In genomic region chr12:95858451-95859343, GRCh38 we compare ENCODE assay signal across 8 cellular contexts. TPM values are rescaled to one million over a fixed set of nuclear protein-coding genes. Genes with fewer than 3 reads are reported as not detected.
DNase-seq lines count a peak whose midpoint lies in the region; ATAC-seq and TF ChIP-seq lines count a peak whose summit lies in the region.

SNRPF (plus strand) TSS chr12:95858952; CDS start chr12:95859074, 122 bp downstream.

- no peaks in the 10 kb centered on the region for H3K36me3 ChIP-seq in mucosa of descending colon (ENCODE audit: low read depth)

- peaks cover 15% of the 10 kb centered on the region for H3K4me1 ChIP-seq in mucosa of descending colon (ENCODE audit: low read depth)

- DNase-seq in DMS53 treated with DMSO at 0.1 percent for 48 hours (lab: John Stamatoyannopoulos, UW; ENCODE audit: unreplicated experiment) (peak; percentile 97), OCI-M2 (lab: John Stamatoyannopoulos, UW; ENCODE audit: unreplicated experiment) (peak; percentile 57), activated T-cell treated with anti-CD3 and anti-CD28 coated beads for 4 hours (peak; percentile 89), epithelial cell of proximal tubule (ENCODE audit: low read depth) (peak; percentile 84), mucosa of descending colon (peak; percentile 94 to 97 (median 97))
- DNase-seq in stimulated activated CD8-positive, alpha-beta memory T cell treated with anti-CD3 and anti-CD28 coated beads, Interleukin-4, amount 100 ng/mL, for 24 hours (ENCODE audit: low read depth), result peak; percentile 86

- intact Hi-C loops in mucosa of descending colon (cut with DNase I, micrococcal nuclease), result no loop called here

- TF ChIP-seq RAD21 in Ishikawa (IDR thresholded peaks at IDR 0.05; ENCODE audit: low read depth), result no peak

- H3K9me3 ChIP-seq in mucosa of descending colon, result no peaks in the 10 kb centered on the region

- no peak; the same call in 1 of the 2 replicates for TF ChIP-seq EP300 in Ishikawa (IDR thresholded peaks at IDR 0.05; ENCODE audit: borderline replicate concordance)

- TF ChIP-seq CTCF in epithelial cell of proximal tubule (conservative IDR thresholded peaks at IDR 0.05; ENCODE audit: low read depth, low read length), result peak; percentile 11
- TF ChIP-seq CTCF in mucosa of descending colon (IDR thresholded peaks at IDR 0.05), result no peak

- peak; percentile 100 for ATAC-seq in GM21619 (IDR thresholded peaks at IDR 0.05; ENCODE audit: unreplicated experiment)
- ATAC-seq in mucosa of descending colon, result peak; percentile 100

- H3K4me3 ChIP-seq in epithelial cell of proximal tubule (ENCODE audit: low read depth, low read length) (peak within 1 kb of the TSS; percentile 69), mucosa of descending colon (peak within 1 kb of the TSS; percentile 52)

TF ChIP-seq in Ishikawa, 13 proteins besides CTCF, POLR2A, EP300 and RAD21:
- TF ChIP-seq, protein P1, sequence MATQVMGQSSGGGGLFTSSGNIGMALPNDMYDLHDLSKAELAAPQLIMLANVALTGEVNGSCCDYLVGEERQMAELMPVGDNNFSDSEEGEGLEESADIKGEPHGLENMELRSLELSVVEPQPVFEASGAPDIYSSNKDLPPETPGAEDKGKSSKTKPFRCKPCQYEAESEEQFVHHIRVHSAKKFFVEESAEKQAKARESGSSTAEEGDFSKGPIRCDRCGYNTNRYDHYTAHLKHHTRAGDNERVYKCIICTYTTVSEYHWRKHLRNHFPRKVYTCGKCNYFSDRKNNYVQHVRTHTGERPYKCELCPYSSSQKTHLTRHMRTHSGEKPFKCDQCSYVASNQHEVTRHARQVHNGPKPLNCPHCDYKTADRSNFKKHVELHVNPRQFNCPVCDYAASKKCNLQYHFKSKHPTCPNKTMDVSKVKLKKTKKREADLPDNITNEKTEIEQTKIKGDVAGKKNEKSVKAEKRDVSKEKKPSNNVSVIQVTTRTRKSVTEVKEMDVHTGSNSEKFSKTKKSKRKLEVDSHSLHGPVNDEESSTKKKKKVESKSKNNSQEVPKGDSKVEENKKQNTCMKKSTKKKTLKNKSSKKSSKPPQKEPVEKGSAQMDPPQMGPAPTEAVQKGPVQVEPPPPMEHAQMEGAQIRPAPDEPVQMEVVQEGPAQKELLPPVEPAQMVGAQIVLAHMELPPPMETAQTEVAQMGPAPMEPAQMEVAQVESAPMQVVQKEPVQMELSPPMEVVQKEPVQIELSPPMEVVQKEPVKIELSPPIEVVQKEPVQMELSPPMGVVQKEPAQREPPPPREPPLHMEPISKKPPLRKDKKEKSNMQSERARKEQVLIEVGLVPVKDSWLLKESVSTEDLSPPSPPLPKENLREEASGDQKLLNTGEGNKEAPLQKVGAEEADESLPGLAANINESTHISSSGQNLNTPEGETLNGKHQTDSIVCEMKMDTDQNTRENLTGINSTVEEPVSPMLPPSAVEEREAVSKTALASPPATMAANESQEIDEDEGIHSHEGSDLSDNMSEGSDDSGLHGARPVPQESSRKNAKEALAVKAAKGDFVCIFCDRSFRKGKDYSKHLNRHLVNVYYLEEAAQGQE (IDR thresholded peaks at IDR 0.05; ENCODE audit: low read depth), result no peak
- TF ChIP-seq TCF12 (IDR thresholded peaks at IDR 0.05; ENCODE audit: low read depth) (peak; percentile 56; the same call in 1 of the 2 replicates), NFIC (IDR thresholded peaks at IDR 0.05) (no peak), YY1 (IDR thresholded peaks at IDR 0.05; ENCODE audit: low read depth) (peak; percentile 97), TAF1 (IDR thresholded peaks at IDR 0.05; ENCODE audit: low read depth) (peak; percentile 63), USF1 (IDR thresholded peaks at IDR 0.05) (peak; percentile 55; the same call in 1 of the 2 replicates), EGR1 (IDR thresholded peaks at IDR 0.05) (peak; percentile 53; the same call in 1 of the 2 replicates)
- TF ChIP-seq, protein P2, sequence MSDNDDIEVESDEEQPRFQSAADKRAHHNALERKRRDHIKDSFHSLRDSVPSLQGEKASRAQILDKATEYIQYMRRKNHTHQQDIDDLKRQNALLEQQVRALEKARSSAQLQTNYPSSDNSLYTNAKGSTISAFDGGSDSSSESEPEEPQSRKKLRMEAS (IDR thresholded peaks at IDR 0.05), result peak; percentile 88

RNA-seq across cellular contexts. Expression of gene SNRPF, which starts in this region (rescaled TPM):
- total RNA-seq in epithelial cell of proximal tubule (36.5 and 37.2 TPM in 2 replicates), mucosa of descending colon (10 to 100 TPM; 12.2 to 21.5 (median 13.7) TPM)

Comparison
In these comparisons a context has a peak if more than half of its experiments do, and no peak if none do; other contexts are left out.
1. Peak in every context shown above with its lines: DNase-seq, ATAC-seq and H3K4me3 ChIP-seq.